In genomic region chr1:191641420-191642215, GRCh38 we compare ENCODE assay signal across 13 cellular contexts.
DNase-seq lines count a peak whose midpoint lies in the region; ATAC-seq, FAIRE-seq and TF ChIP-seq lines count a peak whose summit lies in the region.
"Had no signal": no experiment of that assay in that cellular context is flagged by ENCODE, and none has a peak within 500 bp of the region (broad histone marks: within the 10 kb centered on the region; RNA-seq: fewer than 3 reads in every experiment).

No MANE protein-coding gene starts in this region.

- H3K27ac ChIP-seq in K562 (ENCODE audit: extremely low read depth, low read depth, low read length): no peak overlapping the region
- H3K27ac ChIP-seq in tibial artery: no peak overlapping the region
- H3K27ac ChIP-seq: body of pancreas, HL-60, lower lobe of right lung had no signal

- H2AFZ ChIP-seq in K562 (ENCODE audit: low read depth, low read length): peak overlapping the region; percentile 65

- POLR2A ChIA-PET in K562 (lab: Yijun Ruan, JAX): no interaction called here

- no peak for FAIRE-seq in K562 (lab: Jason Lieb, UNC)
- FAIRE-seq: GM19239 had no signal

- no peak overlapping the region for H3K4me2 ChIP-seq in K562 (ENCODE audit: insufficient read depth, low read length)

- CTCF ChIA-PET in K562 (lab: Yijun Ruan, JAX; ENCODE audit: low intra/inter-chr PET ratio): no interaction called here

- H3K36me3 ChIP-seq in K562 (ENCODE audit: control insufficient read depth, insufficient read depth, low read length): no peaks in the 10 kb centered on the region
- H3K36me3 ChIP-seq in tibial artery: no peaks in the 10 kb centered on the region
- H3K36me3 ChIP-seq: lower lobe of right lung had no signal

- no peaks in the 10 kb centered on the region for H3K79me2 ChIP-seq in K562 (ENCODE audit: control insufficient read depth, insufficient read depth, low read length)

- no peak for TF ChIP-seq POLR2A in K562 (conservative IDR thresholded peaks at IDR 0.05)

- no peak for TF ChIP-seq CTCF in K562 (IDR thresholded peaks at IDR 0.05 in 2 of 3, conservative IDR thresholded peaks at IDR 0.05 in 1 of 3; ENCODE audit: insufficient read depth in 2 of 3, low read depth in 1 of 3, low read length in 3 of 3)
- TF ChIP-seq CTCF in tibial artery (IDR thresholded peaks at IDR 0.05): no peak

- H3K4me3 ChIP-seq in K562 (no peak overlapping the region), tibial artery (no peak overlapping the region)
- H3K4me3 ChIP-seq: body of pancreas, lower lobe of right lung had no signal

- TF ChIP-seq EP300 in K562 (IDR thresholded peaks at IDR 0.05; ENCODE audit: low read length): no peak

- 16% methylated on average over 9 of the region's 9 CpGs for WGBS in K562 (ENCODE audit: insufficient coverage, low coverage, missing lambda C conversion rate)

- no peak for TF ChIP-seq RAD21 in K562 (CRISPR knock-in tag; conservative IDR thresholded peaks at IDR 0.05 in 1 of 2, IDR thresholded peaks at IDR 0.05 in 1 of 2)

- H4K20me1 ChIP-seq in K562 (replicated peaks; ENCODE audit: control insufficient read depth, insufficient read depth, low read length): no peaks in the 10 kb centered on the region

- in situ Hi-C loops in Caki2 (cut with HindIII; ENCODE audit: low pct_unique_long_range_greater_than_20kb, low sequenced_read_pairs): no loop called here
- in situ Hi-C loops in K562 (cut with MboI): no loop called here

- BruUV-seq in K562 (replicated peaks; lab: Mats Ljungman, UMichigan): no TSS peak

- intact Hi-C loops in K562 (cut with micrococcal nuclease) (no loop called here), tibial artery (cut with DNase I; ENCODE audit: low total_unique reads) (no loop called here)

- no peaks in the 10 kb centered on the region for H3K27me3 ChIP-seq in K562 (ENCODE audit: control insufficient read depth in 2 of 2, insufficient read depth in 2 of 2, low read length in 2 of 2)
- no peaks in the 10 kb centered on the region for H3K27me3 ChIP-seq in tibial artery
- H3K27me3 ChIP-seq: body of pancreas had no signal

- no peaks in the 10 kb centered on the region for H3K9me1 ChIP-seq in K562 (ENCODE audit: control insufficient read depth, insufficient read depth, low read length)

- H3K4me1 ChIP-seq in K562 (replicated peaks in 1 of 2; ENCODE audit: control insufficient read depth in 2 of 2, insufficient read depth in 2 of 2, low read length in 2 of 2): no peaks in the 10 kb centered on the region
- peaks cover 0 to 10% (median 0%) of the 10 kb centered on the region in 4 donors for H3K4me1 ChIP-seq in tibial artery
- H3K4me1 ChIP-seq: body of pancreas, lower lobe of right lung had no signal

- H3K9ac ChIP-seq in K562 (ENCODE audit: insufficient read depth in 1 of 2, low read depth in 2 of 2, low read length in 2 of 2): no peak overlapping the region

- DNase-seq in Caki2 (ENCODE audit: low read depth) (peak; percentile 63), NCI-H2227 treated with DMSO at 0.1 percent for 48 hours (lab: John Stamatoyannopoulos, UW) (peak; percentile 55), K562 (ENCODE audit: extremely low read depth in 1 of 4, low spot score in 3 of 4) (peak in 1 of 4 experiments; percentile 23), left kidney (ENCODE audit: low read depth, low spot score) (peak; percentile 3), NCI-H82 (lab: John Stamatoyannopoulos, UW) (no peak), tibial artery (no peak)
- no peak for DNase-seq in stimulated activated CD8-positive, alpha-beta memory T cell treated with anti-CD3 and anti-CD28 coated beads, Interleukin-4, amount 100 ng/mL, for 48 hours
- DNase-seq: activated CD4-positive, alpha-beta T cell treated with anti-CD3 and anti-CD28 coated beads, Interleukin-2, amount 10 ng/mL, durations not matched to agents 24 days and 14 days; body of pancreas; lower lobe of right lung had no signal

- peak; percentile 61; the same call in 2 of the 3 replicates for ATAC-seq in K562
- ATAC-seq in HG03354 (IDR thresholded peaks at IDR 0.05; ENCODE audit: poor library complexity, severe bottlenecking, unreplicated experiment): no peak
- ATAC-seq: body of pancreas, lower lobe of right lung had no signal

- H3K9me3 ChIP-seq in K562 (replicated peaks; ENCODE audit: control insufficient read depth, insufficient read depth, low read depth, low read length): no peaks in the 10 kb centered on the region
- no peaks in the 10 kb centered on the region for H3K9me3 ChIP-seq in tibial artery
- H3K9me3 ChIP-seq: body of pancreas, lower lobe of right lung had no signal

TF ChIP-seq in K562, 482 proteins besides CTCF, POLR2A, EP300 and RAD21:
- TF ChIP-seq CHAMP1 (IDR thresholded peaks at IDR 0.05) (peak; percentile 53; the same call in 1 of the 2 replicates), FOSL1 (tag; conservative IDR thresholded peaks at IDR 0.05) (peak; percentile 62), ZNF140 (CRISPR knock-in tag; IDR thresholded peaks at IDR 0.05) (no peak), EHMT2 (IDR thresholded peaks at IDR 0.05) (0 out of 2 replicates have a peak, but pooled peaks have one; percentile 11), ATF7 (IDR thresholded peaks at IDR 0.05) (no peak), JUN (IDR thresholded peaks at IDR 0.05; ENCODE audit: borderline replicate concordance, low read depth, low read length) (0 out of 2 replicates have a peak, but pooled peaks have one; percentile 43), JUN (CRISPR knock-in tag; IDR thresholded peaks at IDR 0.05; ENCODE audit: borderline replicate concordance) (no peak), ATF3 (IDR thresholded peaks at IDR 0.05) (peak; percentile 51), ATF3 (CRISPR knock-in tag; conservative IDR thresholded peaks at IDR 0.05) (no peak)
TF ChIP-seq in K562: peak in this region for 5.

Comparison
In these comparisons a context has a peak if more than half of its experiments do, and no peak if none do; other contexts are left out.
1. DNase-seq: peak in Caki2 (single experiment), NCI-H2227 treated with DMSO at 0.1 percent for 48 hours (single experiment) and left kidney (single experiment); none in NCI-H82 (single experiment), stimulated activated CD8-positive, alpha-beta memory T cell treated with anti-CD3 and anti-CD28 coated beads, Interleukin-4, amount 100 ng/mL, for 48 hours (single experiment) and tibial artery (0 of 2).